In the genomic region with DNA sequence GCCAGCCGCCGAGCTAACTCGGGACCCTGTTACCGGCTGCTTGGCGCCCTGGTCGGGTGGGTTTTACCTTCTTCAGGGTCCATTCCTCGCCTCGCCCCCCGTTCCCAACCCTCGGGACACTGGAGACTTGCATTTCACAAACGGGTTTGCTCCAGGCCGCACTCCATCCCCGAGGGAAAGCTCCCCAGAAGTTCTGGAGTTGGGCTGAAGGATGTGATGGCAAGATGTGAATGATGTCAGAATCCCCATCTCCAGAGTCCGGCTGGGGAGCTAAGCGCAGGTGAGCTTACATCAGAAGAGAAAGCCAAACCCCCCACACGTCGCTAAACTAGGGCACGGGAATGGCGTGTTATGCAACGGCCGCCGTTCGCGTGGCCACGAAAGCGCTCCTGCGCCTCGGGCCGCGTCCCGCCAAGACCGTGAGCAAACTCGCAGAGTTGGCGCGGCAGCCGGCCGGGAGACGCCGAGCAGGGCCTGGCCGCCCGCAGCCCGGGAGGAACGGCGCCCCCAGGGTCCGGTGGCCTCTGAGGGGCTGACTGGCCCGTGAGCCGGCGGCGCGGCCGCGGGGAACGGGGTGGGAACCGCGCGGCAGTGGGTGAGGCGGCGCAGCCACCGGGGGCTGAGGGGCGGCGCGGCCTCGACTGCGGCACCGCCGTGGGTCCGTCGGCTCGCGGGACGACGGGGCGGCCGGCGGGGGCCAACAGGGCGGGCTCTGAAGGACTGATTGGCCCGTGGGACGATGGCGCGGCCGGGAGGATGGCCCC, we compare ENCODE assay signal across 8 cellular contexts. TPM values are rescaled to one million over a fixed set of nuclear protein-coding genes. Genes with fewer than 3 reads are reported as not detected.
DNase-seq lines count a peak whose midpoint lies in the region; ATAC-seq, FAIRE-seq and TF ChIP-seq lines count a peak whose summit lies in the region.

No MANE protein-coding gene starts in this region.

- TF ChIP-seq RAD21 in SK-N-SH (IDR thresholded peaks at IDR 0.05; ENCODE audit: low read length): no peak

- CTCF ChIA-PET in SK-N-SH (lab: Yijun Ruan, JAX): no interaction called here

- H3K9me3 Mint-ChIP-seq in naive B cell: no peaks in the 10 kb centered on the region

- H3K79me2 ChIP-seq in SK-N-SH (ENCODE audit: insufficient read depth): peaks cover 61% of the 10 kb centered on the region

- peaks cover 0 to 6% of the 10 kb centered on the region in 2 experiments for H3K36me3 ChIP-seq in SK-N-SH (replicated peaks in 1 of 2; ENCODE audit: control insufficient read depth in 1 of 2, insufficient read depth in 2 of 2, low read length in 1 of 2)

- H3K9me2 ChIP-seq in SK-N-SH: no peaks in the 10 kb centered on the region

- POLR2A ChIA-PET in SK-N-SH (lab: Yijun Ruan, JAX): no interaction called here

- TF ChIP-seq CTCF in SK-N-SH (IDR thresholded peaks at IDR 0.05): no peak

- H3K27me3 Mint-ChIP-seq in naive B cell: peaks cover 9 to 17% (median 17%) of the 10 kb centered on the region in 3 donors

- H3F3A ChIP-seq in SK-N-SH (replicated peaks; ENCODE audit: insufficient read depth): peaks cover 42% of the 10 kb centered on the region

- peaks cover 6 to 9% (median 7%) of the 10 kb centered on the region in 3 donors for H3K4me1 Mint-ChIP-seq in naive B cell

- no peak for TF ChIP-seq EP300 in SK-N-SH (IDR thresholded peaks at IDR 0.05; ENCODE audit: borderline replicate concordance in 1 of 2, low read depth in 1 of 2, low read length in 1 of 2)

- H3K9ac ChIP-seq in SK-N-SH: peak overlapping the region; percentile 99

- peak overlapping the region; percentile 86 for H3K4me2 ChIP-seq in SK-N-SH

- H2AFZ ChIP-seq in SK-N-SH (ENCODE audit: low read depth): no peak overlapping the region

- peak overlapping the region; percentile 68 to 89 (median 80) for H3K4me3 Mint-ChIP-seq in naive B cell

- TF ChIP-seq POLR2A in GM12891 (IDR thresholded peaks at IDR 0.05; ENCODE audit: low read depth, low read length) (no peak), erythroblast (IDR thresholded peaks at IDR 0.05; ENCODE audit: low read length) (no peak)

- peak; percentile 60 for FAIRE-seq in GM12891 (lab: Jason Lieb, UNC)

- H3K27ac Mint-ChIP-seq in naive B cell: peak overlapping the region in 2 of 6 donors; percentile 29 to 53

- peak overlapping the region; percentile 64 to 85 for H3K4me3 ChIP-seq in SK-N-SH (ENCODE audit: low read depth in 2 of 2, low read length in 1 of 2)

- no peaks in the 10 kb centered on the region for H3K9me3 ChIP-seq in SK-N-SH

- DNase-seq in GM12891 (ENCODE audit: insufficient read length, low spot score) (peak; percentile 42), SK-N-SH (no peak), erythroblast (lab: John Stamatoyannopoulos, UW) (peak; percentile 37 to 60), naive B cell (no peak), inferior parietal cortex (ENCODE audit: extremely low spot score) (no peak), NCI-H226 (no peak)
- DNase-seq in activated CD4-positive, alpha-beta T cell treated with anti-CD3 and anti-CD28 coated beads, Interleukin-2, amount 50 U/mL, for 4 hours: no peak

- H4K20me1 ChIP-seq in SK-N-SH (ENCODE audit: insufficient read depth): peaks cover 50% of the 10 kb centered on the region

- peak overlapping the region in 1 of 2 experiments; percentile 93; a peak in 3 of 4 replicates for H3K27ac ChIP-seq in SK-N-SH (ENCODE audit: low read depth in 2 of 2, low read length in 1 of 2)

- WGBS in SK-N-SH (ENCODE audit: low lambda C conversion rate): 21% methylated on average over 22 of the region's 81 CpGs

- H3K4me1 ChIP-seq in SK-N-SH (ENCODE audit: control insufficient read depth in 1 of 2, insufficient read depth in 2 of 2, low read depth in 1 of 2, low read length in 1 of 2): peaks cover 0 to 24% of the 10 kb centered on the region in 2 experiments; a peak in 2 of 4 replicates

- H3K36me3 Mint-ChIP-seq in naive B cell: no peaks in the 10 kb centered on the region

- no peaks in the 10 kb centered on the region for H3K27me3 ChIP-seq in SK-N-SH (ENCODE audit: insufficient read depth)

- ATAC-seq in HG02642 (IDR thresholded peaks at IDR 0.05; ENCODE audit: poor library complexity, unreplicated experiment): peak; percentile 23
- peak; percentile 29 to 37 for ATAC-seq in naive B cell (ENCODE audit: low read depth in 2 of 2)

TF ChIP-seq in GM12891, 5 proteins besides CTCF, POLR2A, EP300 and RAD21:
- TF ChIP-seq SPI1 (IDR thresholded peaks at IDR 0.05; ENCODE audit: low read depth, low read length) (no peak), POU2F2 (IDR thresholded peaks at IDR 0.05; ENCODE audit: low read depth, low read length) (no peak), PAX5 (IDR thresholded peaks at IDR 0.05; ENCODE audit: insufficient read depth, low read length, severe bottlenecking) (no peak)

TF ChIP-seq in SK-N-SH, 30 proteins besides CTCF, POLR2A, EP300 and RAD21:
- TF ChIP-seq TAF1 (IDR thresholded peaks at IDR 0.05; ENCODE audit: borderline replicate concordance, low read depth, low read length) (no peak), FOXJ3 (CRISPR knock-in tag; IDR thresholded peaks at IDR 0.05) (no peak), USF1 (IDR thresholded peaks at IDR 0.05; ENCODE audit: borderline replicate concordance, low read depth) (0 out of 2 replicates have a peak, but pooled peaks have one; percentile 14)
TF ChIP-seq in SK-N-SH: peak in this region for 1.

RNA-seq across cellular contexts. Expression of gene LATS2, which starts 1.1 kb away (rescaled TPM):
- 2.2 TPM for polyA plus RNA-seq in GM12891 (2012; ENCODE audit: low read depth, missing spikeins)
- polyA plus RNA-seq in SK-N-SH (2012; rRNA removed): 19.6 and 19.7 TPM in 2 replicates
- 23.5 and 24.6 TPM in 2 replicates for polyA plus RNA-seq in SK-N-SH (2012; cell fraction: cytosol; rRNA removed)
- polyA plus RNA-seq in SK-N-SH (2012; cell fraction: nucleus; rRNA removed): 39.0 and 45.8 TPM in 2 replicates
- polyA plus RNA-seq in naive B cell (ENCODE audit: low read depth in 6 of 6): under 1 TPM in 5 of 6 donors, not detected in 1; 0.07 to 0.68 (median 0.21) TPM

Comparison
In these comparisons a context has a peak if more than half of its experiments do, and no peak if none do; other contexts are left out.
1. DNase-seq: peak in GM12891 (single experiment) and erythroblast (2 of 2); none in SK-N-SH (single experiment), naive B cell (single experiment), inferior parietal cortex (single experiment), NCI-H226 (single experiment) and activated CD4-positive, alpha-beta T cell treated with anti-CD3 and anti-CD28 coated beads, Interleukin-2, amount 50 U/mL, for 4 hours (0 of 2).
2. RNA of gene LATS2, which starts 1.1 kb away (polyA plus RNA-seq): 19.6 to 45.8 TPM in SK-N-SH; 0.07 to 0.68 TPM in naive B cell; every median in the first group is over 10 times any median in the second.